ENCODE assay signal across 26 cellular contexts in the genomic region with DNA sequence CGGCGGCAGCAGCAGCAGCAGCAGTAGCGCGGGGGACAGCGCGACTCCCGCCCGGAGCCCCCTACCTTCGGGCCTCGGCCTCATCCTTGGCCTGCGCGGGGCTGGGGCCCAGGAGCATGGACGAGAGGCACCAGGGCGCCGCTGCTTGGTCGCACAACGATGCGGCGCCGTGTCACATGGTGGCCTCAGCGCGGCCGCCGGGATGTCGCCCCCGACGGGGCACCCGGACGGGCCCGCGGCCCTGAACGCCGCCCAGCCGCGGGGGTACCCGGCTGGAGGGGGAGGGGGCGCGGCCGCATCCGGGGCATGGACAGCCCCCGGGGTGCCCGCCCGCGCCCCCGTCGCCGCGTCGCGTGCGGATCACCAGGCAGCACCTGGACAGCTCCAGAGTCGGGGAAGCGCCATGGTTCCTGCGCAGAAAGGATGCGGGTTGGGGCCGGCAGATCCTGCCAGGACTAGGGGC. TPM values are rescaled to one million over a fixed set of nuclear protein-coding genes. Genes with fewer than 3 reads are reported as not detected.
DNase-seq lines count a peak whose midpoint lies in the region; ATAC-seq and TF ChIP-seq lines count a peak whose summit lies in the region.
"Had no signal": no experiment of that assay in that cellular context is flagged by ENCODE, and none has a peak within 500 bp of the region (broad histone marks: within the 10 kb centered on the region; RNA-seq: fewer than 3 reads in every experiment).

No MANE protein-coding gene starts in this region.

- H3K9me3 Mint-ChIP-seq in GM23338 = no peaks in the 10 kb centered on the region
- H3K9me3 Mint-ChIP-seq: activated CD8-positive, alpha-beta T cell treated with anti-CD3 and anti-CD28 coated beads for 36 hours; activated naive CD4-positive, alpha-beta T cell treated with anti-CD3 and anti-CD28 coated beads, Interleukin-2, amount 50 U/mL, for 72 hours; activated T-helper 2 cell treated with anti-CD3 and anti-CD28 coated beads, Interferon-gamma antibody, Interleukin-2, Interleukin-4, amounts not matched to agents 10 μg/mL and 5 μg/mL and 100 μg/mL, durations not matched to agents 14 hours and 24 hours and 36 hours; IgD-negative memory B cell; neural crest cell; stimulated activated effector memory CD8-positive, alpha-beta T cell treated with anti-CD3 and anti-CD28 coated beads, Interleukin-12 subunit alpha, Interleukin-12 subunit beta, amount 100 ng/mL, for 72 hours had no signal

- no peak overlapping the region for H4K8ac ChIP-seq in neuronal stem cell (ENCODE audit: low read depth, low read length)
- no peak overlapping the region for H4K8ac ChIP-seq in mesenchymal stem cell (ENCODE audit: low read length)

- H2AK5ac ChIP-seq in neuronal stem cell (ENCODE audit: low read depth, low read length) (no peak overlapping the region), mesenchymal stem cell (ENCODE audit: low read length, severe bottlenecking) (no peak overlapping the region)

- no peak overlapping the region for H2BK12ac ChIP-seq in neuronal stem cell (ENCODE audit: low read length)
- no peak overlapping the region for H2BK12ac ChIP-seq in mesenchymal stem cell (ENCODE audit: low read length in 2 of 2)

- H3K9me3 ChIP-seq in NT2/D1 (ENCODE audit: insufficient read depth, low read length) = no peaks in the 10 kb centered on the region
- H3K9me3 ChIP-seq in iPS DF 6.9 (ENCODE audit: control insufficient read depth, insufficient read depth, low read length) = no peaks in the 10 kb centered on the region
- no peaks in the 10 kb centered on the region for H3K9me3 ChIP-seq in neuronal stem cell (replicated peaks in 1 of 2; ENCODE audit: control insufficient read depth in 2 of 2, insufficient read depth in 1 of 2, low read depth in 1 of 2, low read length in 2 of 2)
- H3K9me3 ChIP-seq in mesenchymal stem cell (ENCODE audit: control insufficient read depth, low read length) = no peaks in the 10 kb centered on the region
- H3K9me3 ChIP-seq: sigmoid colon, suprapubic skin had no signal

- peak in 1 of 2 experiments; percentile 45; a peak in 2 of 4 replicates for TF ChIP-seq CTCF in GM23338 (conservative IDR thresholded peaks at IDR 0.05; ENCODE audit: low read depth in 2 of 2)

- H2BK120ac ChIP-seq in neuronal stem cell (ENCODE audit: low read depth, low read length) (no peak overlapping the region), mesenchymal stem cell (ENCODE audit: low read depth, low read length) (no peak overlapping the region)

- H3K27me3 ChIP-seq in GM23338 (ENCODE audit: insufficient read depth) (peaks cover 38% of the 10 kb centered on the region), NT2/D1 (ENCODE audit: insufficient read depth, insufficient read length) (peaks cover 72% of the 10 kb centered on the region), iPS DF 6.9 (ENCODE audit: control insufficient read depth, insufficient read depth, low read length) (peaks cover 15% of the 10 kb centered on the region), neuronal stem cell (ENCODE audit: control insufficient read depth in 3 of 3, insufficient read depth in 3 of 3, low read depth in 1 of 3, low read length in 3 of 3) (peaks cover 3 to 93% (median 43%) of the 10 kb centered on the region in 3 experiments), mesenchymal stem cell (ENCODE audit: control insufficient read depth in 1 of 2, insufficient read depth in 1 of 2, low read length in 2 of 2) (peaks cover 73 to 94% of the 10 kb centered on the region in 2 experiments)

- H4K20me1 ChIP-seq in GM23338 (replicated peaks; ENCODE audit: insufficient read depth) = peaks cover 5% of the 10 kb centered on the region; the same call in 1 of the 2 replicates

- H3K4me3 ChIP-seq in GM23338 (peak overlapping the region; percentile 56), NT2/D1 (ENCODE audit: insufficient read length, low read depth) (peak overlapping the region; percentile 16), iPS DF 6.9 (ENCODE audit: low read length) (peak overlapping the region; percentile 23; the same call in 1 of the 2 replicates), neuronal stem cell (ENCODE audit: low read length in 2 of 2) (no peak overlapping the region), mesenchymal stem cell (ENCODE audit: insufficient read depth in 1 of 2, low read depth in 1 of 2, low read length in 2 of 2) (peak overlapping the region in 1 of 2 experiments; percentile 7)
- H3K4me3 ChIP-seq: coronary artery, sigmoid colon, suprapubic skin had no signal

- peaks cover 23% of the 10 kb centered on the region for H3K4me1 Mint-ChIP-seq in GM23338

- no peaks in the 10 kb centered on the region for H3K79me2 ChIP-seq in GM23338 (replicated peaks; ENCODE audit: insufficient read depth)

- DNase-seq in GM23338 (ENCODE audit: low spot score) = peak; percentile 78
- no peak for DNase-seq in NT2/D1 (ENCODE audit: low read depth, low spot score)
- no peak for DNase-seq in iPS DF 6.9 (ENCODE audit: low read depth, low spot score)
- peak; percentile 32 for DNase-seq in neuronal stem cell (ENCODE audit: low spot score)
- DNase-seq in DMS53 treated with DMSO at 0.1 percent for 48 hours (lab: John Stamatoyannopoulos, UW; ENCODE audit: unreplicated experiment) = no peak
- no peak for DNase-seq in mesenchymal stem cell
- DNase-seq: activated CD8-positive, alpha-beta T cell treated with anti-CD3 and anti-CD28 coated beads for 36 hours; GOT3; NCI-H1105; NCI-H2029 treated with DMSO at 0.1 percent for 48 hours; NCI-H2227 treated with DMSO at 0.1 percent for 48 hours; RPMI8226; sigmoid colon; stimulated activated CD4-positive, alpha-beta T cell treated with anti-CD3 and anti-CD28 coated beads, Interleukin-4, amount 100 ng/mL, for 24 hours; T-helper 2 cell had no signal

- H2BK15ac ChIP-seq in neuronal stem cell (ENCODE audit: low read length) (no peak overlapping the region), mesenchymal stem cell (ENCODE audit: low read depth, poor library complexity, severe bottlenecking) (no peak overlapping the region)

- peak; percentile 80 for ATAC-seq in GM23338
- no peak for ATAC-seq in HG03520 (IDR thresholded peaks at IDR 0.05; ENCODE audit: unreplicated experiment)
- ATAC-seq: activated CD8-positive, alpha-beta T cell treated with anti-CD3 and anti-CD28 coated beads for 36 hours; activated naive CD4-positive, alpha-beta T cell treated with anti-CD3 and anti-CD28 coated beads, Interleukin-2, amount 50 U/mL, for 72 hours; stimulated activated effector memory CD8-positive, alpha-beta T cell treated with anti-CD3 and anti-CD28 coated beads, Interleukin-12 subunit alpha, Interleukin-12 subunit beta, amount 100 ng/mL, for 72 hours had no signal

- no peak overlapping the region for H3K27ac ChIP-seq in GM23338 (ENCODE audit: low read depth)
- no peak overlapping the region for H3K27ac ChIP-seq in iPS DF 6.9 (ENCODE audit: low read length)
- no peak overlapping the region for H3K27ac ChIP-seq in neuronal stem cell (replicated peaks; ENCODE audit: low read length)
- no peak overlapping the region for H3K27ac ChIP-seq in mesenchymal stem cell (ENCODE audit: low read length, poor library complexity, severe bottlenecking)
- H3K27ac ChIP-seq: coronary artery, sigmoid colon, suprapubic skin had no signal

- H3K27ac Mint-ChIP-seq in GM23338 = no peak overlapping the region
- H3K27ac Mint-ChIP-seq: activated CD8-positive, alpha-beta T cell treated with anti-CD3 and anti-CD28 coated beads for 36 hours; activated naive CD4-positive, alpha-beta T cell treated with anti-CD3 and anti-CD28 coated beads, Interleukin-2, amount 50 U/mL, for 72 hours; activated T-helper 2 cell treated with anti-CD3 and anti-CD28 coated beads, Interferon-gamma antibody, Interleukin-2, Interleukin-4, amounts not matched to agents 10 μg/mL and 5 μg/mL and 100 μg/mL, durations not matched to agents 14 hours and 24 hours and 36 hours; CD14-positive monocyte; IgD-negative memory B cell; stimulated activated effector memory CD8-positive, alpha-beta T cell treated with anti-CD3 and anti-CD28 coated beads, Interleukin-12 subunit alpha, Interleukin-12 subunit beta, amount 100 ng/mL, for 72 hours had no signal

- no peak overlapping the region; the same call in 2 of the 3 replicates for H3K4me3 Mint-ChIP-seq in GM23338
- H3K4me3 Mint-ChIP-seq: activated CD8-positive, alpha-beta T cell treated with anti-CD3 and anti-CD28 coated beads for 36 hours; IgD-negative memory B cell; neural crest cell; stimulated activated effector memory CD8-positive, alpha-beta T cell treated with anti-CD3 and anti-CD28 coated beads, Interleukin-12 subunit alpha, Interleukin-12 subunit beta, amount 100 ng/mL, for 72 hours had no signal

- peak overlapping the region; percentile 51 for H3K9ac ChIP-seq in NT2/D1 (ENCODE audit: insufficient read length, low read depth)
- no peak overlapping the region for H3K9ac ChIP-seq in neuronal stem cell (ENCODE audit: low read depth, low read length, poor library complexity)
- no peak overlapping the region for H3K9ac ChIP-seq in mesenchymal stem cell (ENCODE audit: low read length)

- H4K91ac ChIP-seq in neuronal stem cell (ENCODE audit: low read depth, low read length, poor library complexity) = no peak overlapping the region
- H4K91ac ChIP-seq in mesenchymal stem cell (ENCODE audit: low read length) = no peak overlapping the region

- WGBS in iPS DF 6.9 (ENCODE audit: insufficient coverage, insufficient read length) = no CpG with 5 or more reads among the region's 56 CpGs
- no CpG with 5 or more reads among the region's 56 CpGs for WGBS in neuronal stem cell (ENCODE audit: extremely low coverage in 2 of 2, insufficient read length in 2 of 2, insufficient replicate concordance in 1 of 2), 2 donors
- 5% methylated on average over 48 of the region's 56 CpGs for WGBS in mesenchymal stem cell

- H3K36me3 ChIP-seq in GM23338 (ENCODE audit: insufficient read depth) (no peaks in the 10 kb centered on the region), NT2/D1 (ENCODE audit: insufficient read depth, insufficient read length, low read length) (no peaks in the 10 kb centered on the region), iPS DF 6.9 (ENCODE audit: control insufficient read depth, insufficient read depth, low read length) (no peaks in the 10 kb centered on the region), neuronal stem cell (replicated peaks in 1 of 2; ENCODE audit: control insufficient read depth in 2 of 2, insufficient read depth in 2 of 2, low read length in 2 of 2) (no peaks in the 10 kb centered on the region), mesenchymal stem cell (ENCODE audit: control insufficient read depth in 1 of 2, insufficient read depth in 2 of 2, low read depth in 1 of 2, low read length in 2 of 2) (no peaks in the 10 kb centered on the region)
- H3K36me3 ChIP-seq: sigmoid colon, suprapubic skin had no signal

- H2BK5ac ChIP-seq in neuronal stem cell (ENCODE audit: low read length) (no peak overlapping the region), mesenchymal stem cell (ENCODE audit: low read depth, low read length, poor library complexity, severe bottlenecking) (no peak overlapping the region)

- H3K14ac ChIP-seq in neuronal stem cell (ENCODE audit: low read length) = no peak overlapping the region
- no peak overlapping the region for H3K14ac ChIP-seq in mesenchymal stem cell (ENCODE audit: low read length in 2 of 2)

- H3K79me1 ChIP-seq in neuronal stem cell (ENCODE audit: low read depth, low read length) (no peaks in the 10 kb centered on the region), mesenchymal stem cell (replicated peaks; ENCODE audit: low read length, poor library complexity, severe bottlenecking) (no peaks in the 10 kb centered on the region)

- H3K4me2 ChIP-seq in GM23338 (peak overlapping the region; percentile 79), neuronal stem cell (ENCODE audit: insufficient read depth, low read length, poor library complexity, severe bottlenecking) (peak overlapping the region; percentile 58), mesenchymal stem cell (ENCODE audit: low read length, poor library complexity, severe bottlenecking) (no peak overlapping the region)

- H2AFZ ChIP-seq in GM23338 (0 out of 2 replicates have a peak overlapping the region, but pooled peaks have one; percentile 47), neuronal stem cell (ENCODE audit: low read length) (no peak overlapping the region), mesenchymal stem cell (ENCODE audit: low read depth, low read length) (no peak overlapping the region)

- H3K23ac ChIP-seq in neuronal stem cell (ENCODE audit: low read depth, low read length, poor library complexity) (peak overlapping the region; percentile 38), mesenchymal stem cell (ENCODE audit: low read length in 2 of 2) (no peak overlapping the region)

- H3K27me3 Mint-ChIP-seq in GM23338 (ENCODE audit: insufficient read depth, low read depth, poor library complexity) = peaks cover 25% of the 10 kb centered on the region

- no peaks in the 10 kb centered on the region for H3K36me3 Mint-ChIP-seq in GM23338 (ENCODE audit: low read depth)
- H3K36me3 Mint-ChIP-seq: activated naive CD4-positive, alpha-beta T cell treated with anti-CD3 and anti-CD28 coated beads, Interleukin-2, amount 50 U/mL, for 72 hours; CD14-positive monocyte; stimulated activated effector memory CD8-positive, alpha-beta T cell treated with anti-CD3 and anti-CD28 coated beads, Interleukin-12 subunit alpha, Interleukin-12 subunit beta, amount 100 ng/mL, for 72 hours had no signal

- H3K4me1 ChIP-seq in GM23338 (ENCODE audit: insufficient read depth) (peaks cover 6% of the 10 kb centered on the region), NT2/D1 (ENCODE audit: insufficient read depth, insufficient read length) (peaks cover 3% of the 10 kb centered on the region), iPS DF 6.9 (ENCODE audit: control insufficient read depth, insufficient read depth, low read length) (no peaks in the 10 kb centered on the region), neuronal stem cell (ENCODE audit: control insufficient read depth in 2 of 2, insufficient read depth in 1 of 2, low read depth in 1 of 2, low read length in 2 of 2) (no peaks in the 10 kb centered on the region), mesenchymal stem cell (ENCODE audit: control insufficient read depth, insufficient read depth, low read depth, low read length) (no peaks in the 10 kb centered on the region)
- H3K4me1 ChIP-seq: sigmoid colon had no signal

- no peaks in the 10 kb centered on the region for H3F3A ChIP-seq in GM23338 (replicated peaks; ENCODE audit: low read depth)

- H3K18ac ChIP-seq in neuronal stem cell (ENCODE audit: low read length) (no peak overlapping the region), mesenchymal stem cell (ENCODE audit: low read depth in 1 of 2, low read length in 2 of 2) (no peak overlapping the region)

- H3K4ac ChIP-seq in neuronal stem cell (ENCODE audit: low read length) (no peak overlapping the region), mesenchymal stem cell (ENCODE audit: low read depth in 1 of 2, low read length in 2 of 2) (no peak overlapping the region)

- no peaks in the 10 kb centered on the region for H3K9me2 ChIP-seq in GM23338 (ENCODE audit: insufficient read depth)

RNA-seq across cellular contexts. Expression of gene CDH22, which starts 57.1 kb away (rescaled TPM):
- 0.10 and 0.31 TPM in 2 replicates for total RNA-seq in GM23338 (2014; rRNA removed; shearing (Covaris generic))
- 0.08 and 0.16 TPM in 2 replicates for polyA plus RNA-seq in GM23338 (2016; fragmentation: Nextera tagmentation; extraction: Ambion mirVana)
- polyA plus RNA-seq in neuronal stem cell (2013, experiment 1 of 2) = 0.20 TPM
- polyA plus RNA-seq in neuronal stem cell (2013, experiment 2 of 2) = 0.19 TPM
- not detected for polyA plus RNA-seq in mesenchymal stem cell (2013, experiment 1 of 2)
- polyA plus RNA-seq in mesenchymal stem cell (2013, experiment 2 of 2) = not detected
- total RNA-seq: activated CD8-positive, alpha-beta T cell treated with anti-CD3 and anti-CD28 coated beads for 36 hours; activated T-helper 2 cell treated with anti-CD3 and anti-CD28 coated beads, Interferon-gamma antibody, Interleukin-2, Interleukin-4, amounts not matched to agents 10 μg/mL and 5 μg/mL and 100 μg/mL, durations not matched to agents 14 hours and 24 hours and 36 hours; bronchial epithelial cell; fibroblast of lung had no signal
- polyA plus RNA-seq: CD14-positive monocyte, fibroblast of lung, IgD-negative memory B cell had no signal

Comparison
In these comparisons a context has a peak if more than half of its experiments do, and no peak if none do; other contexts are left out.
1. DNase-seq: peak in GM23338 (single experiment) and neuronal stem cell (single experiment); none in NT2/D1 (single experiment), iPS DF 6.9 (single experiment), DMS53 treated with DMSO at 0.1 percent for 48 hours (single experiment) and mesenchymal stem cell (single experiment).
2. H3K4me3 ChIP-seq: peak in GM23338 (single experiment), NT2/D1 (single experiment) and iPS DF 6.9 (single experiment); none in neuronal stem cell (0 of 2).